9 cellular contexts compared by ENCODE assay signal in genomic region chr2:64866797-64867196, GRCh38.
DNase-seq lines count a peak whose midpoint lies in the region; ATAC-seq and TF ChIP-seq lines count a peak whose summit lies in the region.
"Had no signal": no experiment of that assay in that cellular context is flagged by ENCODE, and none has a peak within 500 bp of the region (broad histone marks: within the 10 kb centered on the region; RNA-seq: fewer than 3 reads in every experiment).

No MANE protein-coding gene starts in this region.

- no peaks in the 10 kb centered on the region for H3K9me3 Mint-ChIP-seq in activated naive CD4-positive, alpha-beta T cell treated with anti-CD3 and anti-CD28 coated beads, Interleukin-2, amount 50 U/mL, for 24 hours

- DNase-seq in activated naive CD4-positive, alpha-beta T cell (lab: John Stamatoyannopoulos, UW): no peak
- DNase-seq in amniotic stem cell (lab: John Stamatoyannopoulos, UW) (peak; percentile 25), left kidney (ENCODE audit: low read depth, low spot score) (peak; percentile 79), tibial nerve (ENCODE audit: low spot score in 2 of 2) (peak; percentile 80 to 82)
- no peak for DNase-seq in stimulated activated CD4-positive, alpha-beta T cell treated with anti-CD3 and anti-CD28 coated beads, Interleukin-15, amount 100 ng/mL, for 24 hours
- DNase-seq: sigmoid colon had no signal

- no peaks in the 10 kb centered on the region for H3K4me1 Mint-ChIP-seq in activated naive CD4-positive, alpha-beta T cell treated with anti-CD3 and anti-CD28 coated beads, Interleukin-2, amount 50 U/mL, for 24 hours

- no peak overlapping the region for H3K4me3 ChIP-seq in tibial nerve
- H3K4me3 ChIP-seq: sigmoid colon had no signal

- no peaks in the 10 kb centered on the region for H3K9me3 ChIP-seq in tibial nerve
- H3K9me3 ChIP-seq: sigmoid colon had no signal

- peaks cover 0 to 29% (median 4%) of the 10 kb centered on the region in 4 donors for H3K4me1 ChIP-seq in tibial nerve

- ATAC-seq in SK-N-SH treated with all-trans-retinoic acid at 6 μM for 48 hours (no peak), GM18873 (IDR thresholded peaks at IDR 0.05; ENCODE audit: low FRiP score, unreplicated experiment) (no peak)

- no peak for TF ChIP-seq CTCF in tibial nerve (IDR thresholded peaks at IDR 0.05)

- H3K36me3 Mint-ChIP-seq in activated naive CD4-positive, alpha-beta T cell treated with anti-CD3 and anti-CD28 coated beads, Interleukin-2, amount 50 U/mL, for 24 hours: no peaks in the 10 kb centered on the region

- no peak for TF ChIP-seq POLR2A in tibial nerve (IDR thresholded peaks at IDR 0.05)

- H3K27ac ChIP-seq in tibial nerve: no peak overlapping the region
- H3K27ac ChIP-seq: sigmoid colon had no signal

- WGBS in tibial nerve, 2 donors: 36 to 46% methylated on average over 8 of the region's 8 CpGs

- peak overlapping the region; percentile 84 for H3K27ac Mint-ChIP-seq in activated naive CD4-positive, alpha-beta T cell treated with anti-CD3 and anti-CD28 coated beads, Interleukin-2, amount 50 U/mL, for 24 hours

- no peaks in the 10 kb centered on the region for H3K27me3 ChIP-seq in tibial nerve
- H3K27me3 ChIP-seq: sigmoid colon had no signal

- H3K36me3 ChIP-seq in tibial nerve: no peaks in the 10 kb centered on the region
- H3K36me3 ChIP-seq: sigmoid colon had no signal

- TF ChIP-seq EP300 in tibial nerve (IDR thresholded peaks at IDR 0.05): peak in 1 of 2 donors; percentile 31

- peaks cover 3% of the 10 kb centered on the region for H3K27me3 Mint-ChIP-seq in activated naive CD4-positive, alpha-beta T cell treated with anti-CD3 and anti-CD28 coated beads, Interleukin-2, amount 50 U/mL, for 24 hours

- H3K4me3 Mint-ChIP-seq in activated naive CD4-positive, alpha-beta T cell treated with anti-CD3 and anti-CD28 coated beads, Interleukin-2, amount 50 U/mL, for 24 hours: peak overlapping the region; percentile 54

TF ChIP-seq in SK-N-SH treated with all-trans-retinoic acid at 6 μM for 48 hours, 23 proteins besides CTCF, POLR2A, EP300 and RAD21:
- TF ChIP-seq TCF4 (CRISPR knock-in tag; IDR thresholded peaks at IDR 0.05; ENCODE audit: borderline replicate concordance) (no peak), BACH2 (CRISPR knock-in tag; IDR thresholded peaks at IDR 0.05; ENCODE audit: borderline replicate concordance) (no peak), ESRRG (CRISPR knock-in tag; IDR thresholded peaks at IDR 0.05) (no peak), ZFP3 (CRISPR knock-in tag; IDR thresholded peaks at IDR 0.05) (no peak), TOX (CRISPR knock-in tag; IDR thresholded peaks at IDR 0.05; ENCODE audit: borderline replicate concordance) (no peak), PPARA (CRISPR knock-in tag; IDR thresholded peaks at IDR 0.05; ENCODE audit: borderline replicate concordance) (no peak), ZC3H10 (CRISPR knock-in tag; IDR thresholded peaks at IDR 0.05) (no peak), CREB5 (CRISPR knock-in tag; IDR thresholded peaks at IDR 0.05; ENCODE audit: low read depth) (no peak), PATZ1 (CRISPR knock-in tag; IDR thresholded peaks at IDR 0.05; ENCODE audit: borderline replicate concordance) (no peak), RARB (CRISPR knock-in tag; IDR thresholded peaks at IDR 0.05) (no peak)

Comparison
In these comparisons a context has a peak if more than half of its experiments do, and no peak if none do; other contexts are left out.
1. DNase-seq: peak in amniotic stem cell (single experiment), left kidney (single experiment) and tibial nerve (2 of 2); none in activated naive CD4-positive, alpha-beta T cell (0 of 4) and stimulated activated CD4-positive, alpha-beta T cell treated with anti-CD3 and anti-CD28 coated beads, Interleukin-15, amount 100 ng/mL, for 24 hours (single experiment).